ENCODE assay signal across 8 cellular contexts in the genomic region with DNA sequence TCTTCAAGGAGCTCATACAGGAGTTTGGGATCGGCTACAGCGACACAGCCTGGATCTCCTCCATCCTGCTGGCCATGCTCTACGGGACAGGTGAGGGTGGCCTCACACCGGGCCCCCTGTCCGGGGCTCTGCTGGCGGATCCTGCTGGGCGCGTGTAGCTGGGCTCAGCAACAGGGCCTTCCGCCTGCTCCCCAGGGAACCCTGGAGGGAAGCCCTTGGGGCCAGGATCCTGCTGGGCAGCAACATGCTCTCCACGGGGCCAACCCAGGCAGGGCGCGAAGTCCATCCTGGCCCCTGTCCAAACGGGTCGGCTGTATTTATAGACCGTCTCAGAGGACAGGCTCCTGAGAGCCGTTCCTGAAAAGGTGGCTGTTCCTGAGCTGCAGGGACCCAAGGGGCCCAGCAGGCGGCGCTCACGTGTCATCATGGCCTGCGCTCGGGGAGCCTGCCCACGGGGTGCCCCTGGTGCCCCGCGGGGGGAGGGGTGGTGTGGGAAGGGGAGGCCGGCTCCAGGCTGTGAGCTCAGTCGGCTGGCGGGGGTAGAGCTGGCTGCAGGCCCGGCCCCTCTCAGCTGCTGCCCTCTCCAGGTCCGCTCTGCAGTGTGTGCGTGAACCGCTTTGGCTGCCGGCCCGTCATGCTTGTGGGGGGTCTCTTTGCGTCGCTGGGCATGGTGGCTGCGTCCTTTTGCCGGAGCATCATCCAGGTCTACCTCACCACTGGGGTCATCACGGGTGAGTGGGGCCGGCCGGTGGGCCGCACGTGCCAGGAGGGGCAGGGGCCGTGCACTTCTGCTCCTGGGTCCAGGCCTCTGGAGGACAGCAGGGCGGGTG. TPM values are rescaled to one million over a fixed set of nuclear protein-coding genes. Genes with fewer than 3 reads are reported as not detected.
DNase-seq lines count a peak whose midpoint lies in the region; ATAC-seq and TF ChIP-seq lines count a peak whose summit lies in the region.

No MANE protein-coding gene starts in this region.

- peak; percentile 85 to 92 (median 88) for TF ChIP-seq CTCF in right lobe of liver (IDR thresholded peaks at IDR 0.05)

- H3K27me3 ChIP-seq in right lobe of liver = no peaks in the 10 kb centered on the region

- 0% methylated on average over 1 of the region's 44 CpGs for WGBS in right lobe of liver (ENCODE audit: insufficient coverage, low coverage, low lambda C conversion rate, missing lambda C conversion rate)

- H3K36me3 ChIP-seq in right lobe of liver = no peaks in the 10 kb centered on the region

- intact Hi-C loops in right lobe of liver (cut with DNase I) = loop anchor here (5.0 kb wide), 2 partner anchors 81 to 86 kb away; a partner anchor contains a TSS

- DNase-seq in ELF-1 (ENCODE audit: low read depth, low spot score) (peak; percentile 88), NCI-H1694 (lab: John Stamatoyannopoulos, UW) (peak; percentile 78), cerebellar cortex (ENCODE audit: low spot score) (peak; percentile 79), right lobe of liver (peak; percentile 70 to 93 (median 89))
- DNase-seq in activated CD4-positive, alpha-beta T cell treated with anti-CD3 and anti-CD28 coated beads for 24 hours (ENCODE audit: low read depth in 2 of 2) = peak; percentile 56 to 57
- DNase-seq in stimulated activated CD8-positive, alpha-beta memory T cell treated with anti-CD3 and anti-CD28 coated beads, Interleukin-4, amount 100 ng/mL, for 24 hours (ENCODE audit: low read depth) = peak; percentile 51

- no peak overlapping the region for H3K4me3 ChIP-seq in right lobe of liver

- H3K4me1 ChIP-seq in right lobe of liver = peaks cover 4 to 47% (median 29%) of the 10 kb centered on the region in 4 donors

- peak; percentile 31 to 58 (median 55) for ATAC-seq in right lobe of liver
- no peak for ATAC-seq in HG03097 (IDR thresholded peaks at IDR 0.05; ENCODE audit: low FRiP score, unreplicated experiment)
- no peak for ATAC-seq in HG02798 (IDR thresholded peaks at IDR 0.05; ENCODE audit: poor library complexity, unreplicated experiment)

- H3K27ac ChIP-seq in right lobe of liver = no peak overlapping the region

- TF ChIP-seq POLR2A in right lobe of liver (IDR thresholded peaks at IDR 0.05) = no peak

- H3K9me3 ChIP-seq in right lobe of liver = no peaks in the 10 kb centered on the region

RNA-seq across cellular contexts. Expression of a gene that starts 7.5 kb away (rescaled TPM):
- 10 to 100 TPM in 2 of 6 experiments, 1 to 10 TPM in 4; 4.1 to 34.0 (median 7.3) TPM for total RNA-seq in right lobe of liver

RNA-seq across cellular contexts. Expression of a gene that starts 23.7 kb away (rescaled TPM):
- 10 to 100 TPM; 10.1 to 37.4 (median 17.2) TPM for total RNA-seq in right lobe of liver

RNA-seq across cellular contexts. Expression of a gene that starts 37.1 kb away (rescaled TPM):
- total RNA-seq in right lobe of liver = 10 to 100 TPM; 32.7 to 73.0 (median 45.9) TPM

Comparison
In these comparisons a context has a peak if more than half of its experiments do, and no peak if none do; other contexts are left out.
1. ATAC-seq: peak in right lobe of liver (4 of 4); none in HG03097 (single experiment) and HG02798 (single experiment).
2. Peak in every context shown above with its lines, with median percentiles within 50 percentile points of each other: DNase-seq.